8 cellular contexts compared by ENCODE assay signal in the genomic region with DNA sequence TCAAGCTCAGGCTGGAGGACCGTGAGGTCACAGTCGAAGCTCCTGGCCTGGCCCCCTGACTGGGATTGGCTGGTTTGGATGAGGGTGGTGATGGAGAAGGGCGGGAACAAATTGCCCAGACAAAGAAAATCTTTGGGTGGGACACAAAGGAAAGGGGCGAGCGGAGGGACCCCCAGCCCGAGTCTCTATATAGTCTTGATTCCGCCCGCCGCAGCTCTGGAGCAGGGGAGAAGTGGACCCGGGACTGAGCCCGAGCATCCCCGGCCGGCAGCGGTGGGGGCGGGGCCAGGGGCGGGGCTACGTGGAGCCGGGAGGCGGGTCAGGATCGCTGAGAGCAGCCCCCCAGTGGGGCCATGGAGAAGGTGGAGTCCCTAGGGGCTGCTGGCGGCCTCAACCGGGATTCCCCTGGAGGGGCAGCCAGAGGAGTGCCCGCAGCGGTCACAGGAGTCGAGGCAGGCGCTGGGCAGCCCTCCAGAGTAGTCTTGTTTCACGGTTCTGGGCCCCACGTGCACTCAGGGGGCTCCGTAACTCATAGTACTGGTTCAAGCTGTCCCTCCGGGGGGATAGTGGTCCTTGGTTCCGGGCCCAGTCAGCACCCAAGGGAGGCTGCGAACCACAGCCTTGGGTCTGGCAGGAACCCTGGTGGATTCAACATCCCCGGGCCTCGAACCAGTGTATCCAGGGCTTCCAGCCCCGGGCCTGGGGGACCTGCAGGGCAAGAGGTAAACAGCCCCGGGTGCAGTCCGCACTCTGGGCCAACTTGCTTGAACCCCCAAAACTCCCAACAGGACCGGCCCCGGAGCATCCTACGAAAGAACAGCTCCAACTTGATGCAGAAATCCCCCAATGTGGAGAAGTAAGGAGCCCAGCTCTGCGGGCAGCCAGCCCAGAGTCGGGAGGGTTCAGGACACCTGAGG. TPM values are rescaled to one million over a fixed set of nuclear protein-coding genes. Genes with fewer than 3 reads are reported as not detected.
DNase-seq lines count a peak whose midpoint lies in the region; ATAC-seq and TF ChIP-seq lines count a peak whose summit lies in the region.

No MANE protein-coding gene starts in this region.

- no peaks in the 10 kb centered on the region for H3K9me3 Mint-ChIP-seq in activated T-cell treated with anti-CD3 and anti-CD28 coated beads, Interleukin-2, amount 50 U/mL, for 24 hours
- no peaks in the 10 kb centered on the region for H3K9me3 Mint-ChIP-seq in stimulated activated effector memory CD8-positive, alpha-beta T cell treated with anti-CD3 and anti-CD28 coated beads, Interleukin-12 subunit alpha, Interleukin-12 subunit beta, amount 100 ng/mL, for 72 hours

- TF ChIP-seq CTCF in BJ (IDR thresholded peaks at IDR 0.05; ENCODE audit: insufficient read depth, low read depth, low read length), result no peak

- POLR2A ChIA-PET in BJ (lab: Charles Lee), result interaction anchor here (1.1 to 1.2 kb wide), 2 partner anchors 16 to 231 kb away, joined by 3 read pairs; no protein-coding TSS in a partner anchor

- CTCF ChIA-PET in BJ (lab: Yijun Ruan, JAX), result interaction anchor here (0.5 to 1.5 kb wide), 7 partner anchors 11 to 109 kb away, joined by 3 to 6 read pairs (median 4); no protein-coding TSS in a partner anchor

- H3K4me1 ChIP-seq in NT2/D1 (ENCODE audit: insufficient read depth, insufficient read length), result no peaks in the 10 kb centered on the region
- H3K4me1 ChIP-seq in muscle layer of duodenum (ENCODE audit: control insufficient read depth in 1 of 2, insufficient read depth in 2 of 2, low read length in 2 of 2), result peaks cover 8 to 20% of the 10 kb centered on the region in 2 donors

- H3K36me3 Mint-ChIP-seq in activated T-cell treated with anti-CD3 and anti-CD28 coated beads, Interleukin-2, amount 50 U/mL, for 24 hours (ENCODE audit: low read depth), result peaks cover 35% of the 10 kb centered on the region
- peaks cover 24% of the 10 kb centered on the region for H3K36me3 Mint-ChIP-seq in stimulated activated effector memory CD8-positive, alpha-beta T cell treated with anti-CD3 and anti-CD28 coated beads, Interleukin-12 subunit alpha, Interleukin-12 subunit beta, amount 100 ng/mL, for 72 hours

- DNase-seq in BJ (ENCODE audit: low read depth) (no peak), GM19240 (ENCODE audit: insufficient read length, low spot score) (peak; percentile 69), NT2/D1 (ENCODE audit: low read depth, low spot score) (no peak)
- peak; percentile 89 for DNase-seq in activated T-cell treated with anti-CD3 and anti-CD28 coated beads, Interleukin-2, amount 50 U/mL, for 24 hours
- DNase-seq in stimulated activated effector memory CD8-positive, alpha-beta T cell treated with anti-CD3 and anti-CD28 coated beads, Interleukin-12 subunit alpha, Interleukin-12 subunit beta, amount 100 ng/mL, for 72 hours (ENCODE audit: low spot score in 2 of 2), result peak; percentile 70 to 92

- peak; percentile 43 for ATAC-seq in HG03439 (IDR thresholded peaks at IDR 0.05; ENCODE audit: unreplicated experiment)
- ATAC-seq in esophagus mucosa, result peak; percentile 54
- peak; percentile 80 for ATAC-seq in stimulated activated effector memory CD8-positive, alpha-beta T cell treated with anti-CD3 and anti-CD28 coated beads, Interleukin-12 subunit alpha, Interleukin-12 subunit beta, amount 100 ng/mL, for 72 hours

- H3K27me3 ChIP-seq in BJ (ENCODE audit: control insufficient read depth, insufficient read depth, low read length) (no peaks in the 10 kb centered on the region; the same call in 1 of the 2 replicates), NT2/D1 (ENCODE audit: insufficient read depth, insufficient read length) (no peaks in the 10 kb centered on the region), muscle layer of duodenum (ENCODE audit: low read depth, low read length) (no peaks in the 10 kb centered on the region)

- H3K4me3 ChIP-seq in BJ (ENCODE audit: low read depth, low read length), result peak overlapping the region; percentile 64
- peak overlapping the region; percentile 84 for H3K4me3 ChIP-seq in NT2/D1 (ENCODE audit: insufficient read length, low read depth)
- peak overlapping the region; percentile 88 to 93 for H3K4me3 ChIP-seq in muscle layer of duodenum (ENCODE audit: low read depth in 1 of 2, low read length in 2 of 2)

- peak overlapping the region; percentile 97 for H3K4me3 Mint-ChIP-seq in activated T-cell treated with anti-CD3 and anti-CD28 coated beads, Interleukin-2, amount 50 U/mL, for 24 hours
- peak overlapping the region; percentile 88 for H3K4me3 Mint-ChIP-seq in stimulated activated effector memory CD8-positive, alpha-beta T cell treated with anti-CD3 and anti-CD28 coated beads, Interleukin-12 subunit alpha, Interleukin-12 subunit beta, amount 100 ng/mL, for 72 hours

- H3K27ac Mint-ChIP-seq in activated T-cell treated with anti-CD3 and anti-CD28 coated beads, Interleukin-2, amount 50 U/mL, for 24 hours, result peak overlapping the region; percentile 98
- peak overlapping the region; percentile 95 for H3K27ac Mint-ChIP-seq in stimulated activated effector memory CD8-positive, alpha-beta T cell treated with anti-CD3 and anti-CD28 coated beads, Interleukin-12 subunit alpha, Interleukin-12 subunit beta, amount 100 ng/mL, for 72 hours

- peak overlapping the region; percentile 85 for H3K9ac ChIP-seq in NT2/D1 (ENCODE audit: insufficient read length, low read depth)

- no peaks in the 10 kb centered on the region for H3K27me3 Mint-ChIP-seq in activated T-cell treated with anti-CD3 and anti-CD28 coated beads, Interleukin-2, amount 50 U/mL, for 24 hours

- H3K9me3 ChIP-seq in NT2/D1 (ENCODE audit: insufficient read depth, low read length) (no peaks in the 10 kb centered on the region), muscle layer of duodenum (ENCODE audit: control insufficient read depth in 1 of 2, low read length in 2 of 2) (no peaks in the 10 kb centered on the region)

- H3K4me1 Mint-ChIP-seq in activated T-cell treated with anti-CD3 and anti-CD28 coated beads, Interleukin-2, amount 50 U/mL, for 24 hours (ENCODE audit: low read depth), result peaks cover 61% of the 10 kb centered on the region
- H3K4me1 Mint-ChIP-seq in stimulated activated effector memory CD8-positive, alpha-beta T cell treated with anti-CD3 and anti-CD28 coated beads, Interleukin-12 subunit alpha, Interleukin-12 subunit beta, amount 100 ng/mL, for 72 hours, result peaks cover 60% of the 10 kb centered on the region

- H3K36me3 ChIP-seq in BJ (ENCODE audit: control insufficient read depth, insufficient read depth, low read length) (peaks cover 5% of the 10 kb centered on the region), NT2/D1 (ENCODE audit: insufficient read depth, insufficient read length, low read length) (peaks cover 23% of the 10 kb centered on the region), muscle layer of duodenum (ENCODE audit: control insufficient read depth in 1 of 2, insufficient read depth in 2 of 2, low read length in 2 of 2) (peaks cover 10 to 13% of the 10 kb centered on the region in 2 donors)

- peak overlapping the region; percentile 94 for H3K27ac ChIP-seq in muscle layer of duodenum (ENCODE audit: low read length)

RNA-seq across cellular contexts. Expression of gene NEURL4, which starts 1.2 kb away (rescaled TPM):
- 8.0 and 14.9 TPM in 2 replicates for polyA plus RNA-seq in BJ (2011; rRNA removed)
- polyA minus RNA-seq in BJ (2011; rRNA and poly(A)+ RNA removed), result 12.9 and 14.8 TPM in 2 replicates
- 13.5 TPM for total RNA-seq in esophagus mucosa

RNA-seq across cellular contexts. Expression of gene ACAP1, which starts 6.0 kb away (rescaled TPM):
- polyA plus RNA-seq in BJ (2011; rRNA removed), result 1.7 and 2.0 TPM in 2 replicates
- polyA minus RNA-seq in BJ (2011; rRNA and poly(A)+ RNA removed), result 0.77 and 1.2 TPM in 2 replicates
- 3.8 TPM for total RNA-seq in esophagus mucosa

RNA-seq across cellular contexts. Expression of gene GPS2, which starts 15.2 kb away (rescaled TPM):
- 12.7 and 37.4 TPM in 2 replicates for polyA plus RNA-seq in BJ (2011; rRNA removed)
- polyA minus RNA-seq in BJ (2011; rRNA and poly(A)+ RNA removed), result 27.8 and 28.9 TPM in 2 replicates
- 38.9 TPM for total RNA-seq in esophagus mucosa

RNA-seq across cellular contexts. Expression of gene KCTD11, which starts 21.6 kb away (rescaled TPM):
- 16.2 and 19.8 TPM in 2 replicates for polyA plus RNA-seq in BJ (2011; rRNA removed)
- polyA minus RNA-seq in BJ (2011; rRNA and poly(A)+ RNA removed), result 11.7 and 15.9 TPM in 2 replicates
- 32.9 TPM for total RNA-seq in esophagus mucosa

RNA-seq across cellular contexts. Expression of gene EIF5A, which starts 22.9 kb away (rescaled TPM):
- polyA plus RNA-seq in BJ (2011; rRNA removed), result 556 and 579 TPM in 2 replicates
- polyA minus RNA-seq in BJ (2011; rRNA and poly(A)+ RNA removed), result 632 and 820 TPM in 2 replicates
- 623 TPM for total RNA-seq in esophagus mucosa

Comparison
In these comparisons a context has a peak if more than half of its experiments do, and no peak if none do; other contexts are left out.
1. DNase-seq: peak in GM19240 (single experiment), activated T-cell treated with anti-CD3 and anti-CD28 coated beads, Interleukin-2, amount 50 U/mL, for 24 hours (single experiment) and stimulated activated effector memory CD8-positive, alpha-beta T cell treated with anti-CD3 and anti-CD28 coated beads, Interleukin-12 subunit alpha, Interleukin-12 subunit beta, amount 100 ng/mL, for 72 hours (2 of 2); none in BJ (single experiment) and NT2/D1 (single experiment).
2. Peak in every context shown above with its lines, with median percentiles within 50 percentile points of each other: H3K4me3 ChIP-seq and ATAC-seq.